13 cellular contexts compared by ENCODE assay signal in the genomic region with DNA sequence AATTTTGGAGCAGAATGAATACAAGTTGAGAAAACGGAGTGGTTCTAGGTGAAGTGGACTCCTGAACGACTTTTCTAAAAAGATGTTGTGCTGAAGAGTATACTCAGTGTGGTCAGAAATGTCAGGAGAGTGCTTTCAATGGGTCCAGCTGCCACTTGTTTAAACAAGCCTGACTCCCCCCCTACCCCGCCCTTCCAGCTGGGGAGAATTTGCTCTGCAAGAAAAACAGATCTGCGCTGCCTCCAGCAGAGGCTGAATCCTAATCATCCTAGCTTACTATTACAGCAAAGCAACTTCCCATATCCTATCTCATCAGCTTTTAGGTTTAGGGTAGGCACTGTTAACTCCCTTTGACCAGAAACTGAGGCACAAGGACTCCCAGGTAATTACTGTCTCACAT. TPM values are rescaled to one million over a fixed set of nuclear protein-coding genes. Genes with fewer than 3 reads are reported as not detected.
DNase-seq lines count a peak whose midpoint lies in the region; ATAC-seq, FAIRE-seq and TF ChIP-seq lines count a peak whose summit lies in the region.
"Had no signal": no experiment of that assay in that cellular context is flagged by ENCODE, and none has a peak within 500 bp of the region (broad histone marks: within the 10 kb centered on the region; RNA-seq: fewer than 3 reads in every experiment).

No MANE protein-coding gene starts in this region.

- H3K9me2 ChIP-seq in PC-3 (replicated peaks; ENCODE audit: low read length): no peaks in the 10 kb centered on the region

- no peaks in the 10 kb centered on the region for H3K36me3 ChIP-seq in Caco-2 (ENCODE audit: control insufficient read depth, insufficient read depth, low read length)
- H3K36me3 ChIP-seq in PC-3 (ENCODE audit: low read depth, low read length): no peaks in the 10 kb centered on the region
- H3K36me3 ChIP-seq in keratinocyte (ENCODE audit: control insufficient read depth in 2 of 2, extremely low read depth in 1 of 2, insufficient read depth in 2 of 2, low read length in 2 of 2): no peaks in the 10 kb centered on the region
- no peaks in the 10 kb centered on the region for H3K36me3 ChIP-seq in CD4-positive, alpha-beta memory T cell (ENCODE audit: insufficient read depth, low read length)
- H3K36me3 ChIP-seq: heart left ventricle had no signal

- no peaks in the 10 kb centered on the region for H3K4me1 ChIP-seq in Caco-2
- no peaks in the 10 kb centered on the region for H3K4me1 ChIP-seq in PC-3 (ENCODE audit: insufficient read depth, low read length)
- peaks cover 6% of the 10 kb centered on the region for H3K4me1 ChIP-seq in keratinocyte (ENCODE audit: control insufficient read depth, extremely low read depth, insufficient read depth, low read length)
- no peaks in the 10 kb centered on the region for H3K4me1 ChIP-seq in CD4-positive, alpha-beta memory T cell (ENCODE audit: insufficient read depth, low read length)

- no peaks in the 10 kb centered on the region for H4K20me1 ChIP-seq in PC-3 (ENCODE audit: low read length)
- no peaks in the 10 kb centered on the region for H4K20me1 ChIP-seq in keratinocyte (ENCODE audit: control insufficient read depth, extremely low read depth, insufficient read depth, low read length)

- H3K79me2 ChIP-seq in PC-3 (ENCODE audit: low read length) (no peaks in the 10 kb centered on the region), keratinocyte (ENCODE audit: control insufficient read depth, insufficient read depth, low read length) (no peaks in the 10 kb centered on the region)

- POLR2A ChIA-PET in Caco-2 (lab: Charles Lee): no interaction called here
- POLR2A ChIA-PET in PC-3 (lab: Charles Lee; ENCODE audit: unreplicated experiment): interaction anchor here (0.6 kb wide), 1 partner anchor 81 kb away, joined by 3 read pairs; no protein-coding TSS in a partner anchor
- POLR2A ChIA-PET in CD4-positive, alpha-beta memory T cell (lab: Charles Lee; ENCODE audit: partially characterized antibody): no interaction called here
- POLR2A ChIA-PET in GM10248 (lab: Yijun Ruan, JAX): no interaction called here

- H2AFZ ChIP-seq in PC-3 (ENCODE audit: low read length): peak overlapping the region; percentile 48; the same call in 1 of the 2 replicates
- H2AFZ ChIP-seq in keratinocyte (ENCODE audit: control insufficient read depth, low read length): no peak overlapping the region

- no peaks in the 10 kb centered on the region for H3K27me3 ChIP-seq in Caco-2 (replicated peaks; ENCODE audit: control insufficient read depth, insufficient read depth, low read length)
- H3K27me3 ChIP-seq in PC-3 (ENCODE audit: low read length): no peaks in the 10 kb centered on the region
- H3K27me3 ChIP-seq in keratinocyte (ENCODE audit: control insufficient read depth, extremely low read depth, insufficient read depth, low read length): peaks cover 4% of the 10 kb centered on the region
- no peaks in the 10 kb centered on the region for H3K27me3 ChIP-seq in CD4-positive, alpha-beta memory T cell (ENCODE audit: insufficient read depth, low read length)

- TF ChIP-seq CTCF in Caco-2 (IDR thresholded peaks at IDR 0.05; ENCODE audit: insufficient read depth in 1 of 2, low read depth in 1 of 2, low read length in 1 of 2, severe bottlenecking in 1 of 2, unreplicated experiment in 1 of 2): no peak
- TF ChIP-seq CTCF in PC-3 (conservative IDR thresholded peaks at IDR 0.05; ENCODE audit: low read depth, low read length): no peak
- no peak for TF ChIP-seq CTCF in keratinocyte (optimal IDR thresholded peaks at IDR 0.05 in 1 of 3, IDR thresholded peaks at IDR 0.05 in 1 of 3, conservative IDR thresholded peaks at IDR 0.05 in 1 of 3; ENCODE audit: extremely low read depth in 1 of 3, insufficient read depth in 2 of 3, low read length in 3 of 3)
- no peak for TF ChIP-seq CTCF in GM10248 (IDR thresholded peaks at IDR 0.05; ENCODE audit: control extremely low read depth, extremely low read depth, low read depth, missing control alignments)

- DNase-seq in Caco-2: peak; percentile 6 to 34
- DNase-seq in LHCN-M2 (ENCODE audit: low read depth): peak; percentile 2
- DNase-seq in PC-3: peak; percentile 11
- no peak for DNase-seq in keratinocyte (ENCODE audit: low read depth, low spot score)
- DNase-seq in CD4-positive, alpha-beta memory T cell: no peak
- DNase-seq in Kasumi-1 (lab: John Stamatoyannopoulos, UW): no peak
- no peak for DNase-seq in GM10248 (ENCODE audit: extremely low spot score)
- DNase-seq: activated naive CD4-positive, alpha-beta T cell treated with anti-CD3 and anti-CD28 coated beads, Interleukin-2, amount 10 ng/mL, durations not matched to agents 7 days and 5 days; dermis blood vessel endothelial cell; heart left ventricle; RPMI8226 had no signal

- H3K4me3 Mint-ChIP-seq in Caco-2 (ENCODE audit: unreplicated experiment): peak overlapping the region; percentile 64
- peak overlapping the region in 1 of 8 donors; percentile 64 for H3K4me3 Mint-ChIP-seq in CD4-positive, alpha-beta memory T cell

- H3K4me3 ChIP-seq in Caco-2 (ENCODE audit: low read depth, low read length) (no peak overlapping the region), PC-3 (ENCODE audit: low read length) (no peak overlapping the region), keratinocyte (ENCODE audit: control insufficient read depth in 2 of 3, extremely low read depth in 1 of 3, insufficient read depth in 2 of 3, low read depth in 1 of 3, low read length in 3 of 3) (no peak overlapping the region)
- no peak overlapping the region for H3K4me3 ChIP-seq in CD4-positive, alpha-beta memory T cell (ENCODE audit: low read length in 2 of 2)
- H3K4me3 ChIP-seq: heart left ventricle, skin epidermis had no signal

- H3K9ac ChIP-seq in PC-3 (ENCODE audit: low read length): no peak overlapping the region
- H3K9ac ChIP-seq in keratinocyte (ENCODE audit: control insufficient read depth, extremely low read depth, insufficient read depth, low read length): no peak overlapping the region

- FAIRE-seq in keratinocyte (lab: Jason Lieb, UNC): no peak

- H3K9me3 Mint-ChIP-seq in Caco-2 (ENCODE audit: unreplicated experiment): no peaks in the 10 kb centered on the region
- peaks cover 0 to 14% (median 5%) of the 10 kb centered on the region in 8 donors for H3K9me3 Mint-ChIP-seq in CD4-positive, alpha-beta memory T cell
- H3K9me3 Mint-ChIP-seq: activated naive CD4-positive, alpha-beta T cell treated with anti-CD3 and anti-CD28 coated beads, Interleukin-2, amount 10 ng/mL, durations not matched to agents 7 days and 5 days had no signal

- H3F3A ChIP-seq in PC-3 (ENCODE audit: low read length, unreplicated experiment): no peaks in the 10 kb centered on the region

- H3K27ac Mint-ChIP-seq in Caco-2 (ENCODE audit: unreplicated experiment): no peak overlapping the region
- no peak overlapping the region for H3K27ac Mint-ChIP-seq in CD4-positive, alpha-beta memory T cell
- H3K27ac Mint-ChIP-seq: activated naive CD4-positive, alpha-beta T cell treated with anti-CD3 and anti-CD28 coated beads, Interleukin-2, amount 10 ng/mL, durations not matched to agents 7 days and 5 days had no signal

- no TSS peak for BruUV-seq in Caco-2 (replicated peaks; lab: Mats Ljungman, UMichigan)
- no TSS peak for BruUV-seq in PC-3 (replicated peaks; lab: Mats Ljungman, UMichigan)

- H3K9me3 ChIP-seq in Caco-2 (no peaks in the 10 kb centered on the region), PC-3 (ENCODE audit: low read length) (no peaks in the 10 kb centered on the region), keratinocyte (ENCODE audit: control insufficient read depth, low read depth, low read length) (no peaks in the 10 kb centered on the region)
- no peaks in the 10 kb centered on the region for H3K9me3 ChIP-seq in CD4-positive, alpha-beta memory T cell (ENCODE audit: control insufficient read depth in 1 of 2, low read length in 2 of 2)

- no peaks in the 10 kb centered on the region for H3K27me3 Mint-ChIP-seq in Caco-2 (ENCODE audit: insufficient read depth, unreplicated experiment)
- H3K27me3 Mint-ChIP-seq in CD4-positive, alpha-beta memory T cell: peaks cover 15 to 17% of the 10 kb centered on the region in 2 donors

- intact Hi-C loops in Caco-2 (cut with micrococcal nuclease; ENCODE audit: unreplicated experiment): no loop called here
- intact Hi-C loops in PC-3 (cut with micrococcal nuclease): loop anchor here (5.0 kb wide), 1 partner anchor 141 kb away; no protein-coding TSS in a partner anchor
- intact Hi-C loops in CD4-positive, alpha-beta memory T cell (cut with micrococcal nuclease): no loop called here

- CTCF ChIA-PET in Caco-2 (lab: Charles Lee): interaction anchor here (0.6 to 1.3 kb wide), 2 partner anchors 131 to 142 kb away, joined by 3 read pairs; no protein-coding TSS in a partner anchor
- CTCF ChIA-PET in PC-3 (lab: Charles Lee): no interaction called here
- CTCF ChIA-PET in CD4-positive, alpha-beta memory T cell (lab: Charles Lee; ENCODE audit: partially characterized antibody): no interaction called here
- CTCF ChIA-PET in GM10248 (lab: Yijun Ruan, JAX): no interaction called here

- H3K4me2 ChIP-seq in PC-3 (ENCODE audit: low read length): peak overlapping the region; percentile 78; the same call in 1 of the 2 replicates
- H3K4me2 ChIP-seq in keratinocyte (ENCODE audit: control insufficient read depth, extremely low read depth, insufficient read depth, low read depth, low read length): peak overlapping the region; percentile 56

- no peaks in the 10 kb centered on the region for H3K36me3 Mint-ChIP-seq in Caco-2 (ENCODE audit: insufficient read depth, unreplicated experiment)
- no peaks in the 10 kb centered on the region for H3K36me3 Mint-ChIP-seq in CD4-positive, alpha-beta memory T cell
- H3K36me3 Mint-ChIP-seq: activated naive CD4-positive, alpha-beta T cell treated with anti-CD3 and anti-CD28 coated beads, Interleukin-2, amount 10 ng/mL, durations not matched to agents 7 days and 5 days had no signal

- ATAC-seq in PC-3 (peak; percentile 18; the same call in 1 of the 2 replicates), GM18498 (IDR thresholded peaks at IDR 0.05; ENCODE audit: unreplicated experiment) (no peak)
- ATAC-seq: heart left ventricle had no signal

- dilution Hi-C loops in keratinocyte (cut with MboI; ENCODE audit: extremely low pct_ligation_motif_present, low sequenced_read_pairs): no loop called here

- H3K27ac ChIP-seq in PC-3 (ENCODE audit: low read length): no peak overlapping the region
- H3K27ac ChIP-seq in keratinocyte (ENCODE audit: control insufficient read depth, insufficient read depth, low read length): no peak overlapping the region
- H3K27ac ChIP-seq in CD4-positive, alpha-beta memory T cell (ENCODE audit: low read depth, low read length): no peak overlapping the region
- H3K27ac ChIP-seq: heart left ventricle, skin epidermis had no signal

- H3K4me1 Mint-ChIP-seq in Caco-2 (ENCODE audit: low read depth, unreplicated experiment): no peaks in the 10 kb centered on the region
- peaks cover 0 to 7% (median 4%) of the 10 kb centered on the region in 4 donors for H3K4me1 Mint-ChIP-seq in CD4-positive, alpha-beta memory T cell
- H3K4me1 Mint-ChIP-seq: activated naive CD4-positive, alpha-beta T cell treated with anti-CD3 and anti-CD28 coated beads, Interleukin-2, amount 10 ng/mL, durations not matched to agents 7 days and 5 days had no signal

- H3K9me1 ChIP-seq in keratinocyte (ENCODE audit: control insufficient read depth, extremely low read depth, insufficient read depth, low read length): no peaks in the 10 kb centered on the region

RNA-seq across cellular contexts. Expression of a gene that starts 1.9 kb away (rescaled TPM):
- total RNA-seq in Caco-2 (2022) (1.3 and 1.5 TPM in 2 replicates), LHCN-M2 (2014; rRNA removed) (not detected in 2 replicates), PC-3 (2014; rRNA removed) (3.4 and 4.2 TPM in 2 replicates)
- polyA plus RNA-seq in LHCN-M2 (2012): 0.07 TPM
- polyA plus RNA-seq in keratinocyte: 0.03 TPM in 1 of 3 replicates, not detected in the others
- polyA plus RNA-seq in keratinocyte (2011; ENCODE audit: low read depth): not detected
- polyA plus RNA-seq in keratinocyte (2011; cell fraction: cytosol; rRNA removed): not detected in 2 replicates
- 0.04 TPM in 2 replicates for polyA plus RNA-seq in keratinocyte (2011; cell fraction: nucleus; rRNA removed)
- polyA plus RNA-seq in keratinocyte (2012; ENCODE audit: low replicate concordance): not detected in 2 replicates
- polyA minus RNA-seq in keratinocyte: not detected in 3 replicates
- polyA minus RNA-seq in keratinocyte (2011; cell fraction: cytosol; rRNA and poly(A)+ RNA removed): not detected
- polyA minus RNA-seq in keratinocyte (2011; cell fraction: nucleus; rRNA and poly(A)+ RNA removed): not detected in 2 replicates
- not detected for total RNA-seq in CD4-positive, alpha-beta memory T cell
- polyA plus RNA-seq in CD4-positive, alpha-beta memory T cell: not detected

Comparison
In these comparisons a context has a peak if more than half of its experiments do, and no peak if none do; other contexts are left out.
1. DNase-seq: peak in Caco-2 (2 of 2), LHCN-M2 (single experiment) and PC-3 (single experiment); none in keratinocyte (single experiment), CD4-positive, alpha-beta memory T cell (0 of 5), Kasumi-1 (0 of 2) and GM10248 (single experiment).